Comparison of ENCODE assay signal across 13 cellular contexts in genomic region chr14:98548071-98548686, GRCh38.
A peak's percentile ranks its signal among the peaks of the same experiment; 100 is the strongest.
DNase-seq lines count a peak whose midpoint lies in the region; ATAC-seq, FAIRE-seq and TF ChIP-seq lines count a peak whose summit lies in the region.
"Had no signal": no experiment of that assay in that cellular context is flagged by ENCODE, and none has a peak within 500 bp of the region (broad histone marks: within the 10 kb centered on the region; RNA-seq: fewer than 3 reads in every experiment).

No MANE protein-coding gene starts in this region.

- H3K27me3 ChIP-seq in foreskin keratinocyte (no peaks in the 10 kb centered on the region), small intestine (ENCODE audit: control insufficient read depth in 2 of 2, insufficient read depth in 2 of 2, low read length in 2 of 2) (no peaks in the 10 kb centered on the region)

- H3K4me1 Mint-ChIP-seq in activated CD8-positive, alpha-beta T cell treated with anti-CD3 and anti-CD28 coated beads for 36 hours (ENCODE audit: low read depth), result peaks cover 13% of the 10 kb centered on the region

- intact Hi-C loops in activated CD8-positive, alpha-beta T cell treated with anti-CD3 and anti-CD28 coated beads for 36 hours (cut with micrococcal nuclease), result no loop called here

- no peak for FAIRE-seq in small intestine (lab: Jason Lieb, UNC)
- FAIRE-seq: endometrium, G401.6 had no signal

- H3K27me3 Mint-ChIP-seq in activated CD8-positive, alpha-beta T cell treated with anti-CD3 and anti-CD28 coated beads for 36 hours, result no peaks in the 10 kb centered on the region

- no peak overlapping the region for H3K27ac ChIP-seq in foreskin keratinocyte
- no peak overlapping the region for H3K27ac ChIP-seq in small intestine (ENCODE audit: low read depth in 1 of 2, low read length in 1 of 2)

- TF ChIP-seq CTCF in activated CD8-positive, alpha-beta T cell treated with anti-CD3 and anti-CD28 coated beads for 36 hours (IDR thresholded peaks at IDR 0.05), result no peak
- TF ChIP-seq CTCF in foreskin keratinocyte (conservative IDR thresholded peaks at IDR 0.05), result no peak

- WGBS in small intestine, 3 donors, result 42 to 55% (median 46%) methylated on average over 6 of the region's 6 CpGs

- peak overlapping the region; percentile 87 for H3K27ac Mint-ChIP-seq in activated CD8-positive, alpha-beta T cell treated with anti-CD3 and anti-CD28 coated beads for 36 hours

- no peaks in the 10 kb centered on the region for H3K36me3 ChIP-seq in small intestine (ENCODE audit: control insufficient read depth in 2 of 2, insufficient read depth in 2 of 2, low read length in 2 of 2)

- no peak overlapping the region for H3K4me3 ChIP-seq in small intestine (ENCODE audit: low read depth in 1 of 2, low read length in 2 of 2)

- POLR2A ChIA-PET in activated CD8-positive, alpha-beta T cell treated with anti-CD3 and anti-CD28 coated beads for 36 hours (lab: Charles Lee), result no interaction called here

- no peak overlapping the region for H3K4me3 Mint-ChIP-seq in activated CD8-positive, alpha-beta T cell treated with anti-CD3 and anti-CD28 coated beads for 36 hours

- peak; percentile 88 for ATAC-seq in activated CD8-positive, alpha-beta T cell treated with anti-CD3 and anti-CD28 coated beads for 36 hours
- peak; percentile 23 for ATAC-seq in foreskin keratinocyte

- DNase-seq in NCI-H82 treated with DMSO at 0.1 percent for 48 hours (lab: John Stamatoyannopoulos, UW; ENCODE audit: unreplicated experiment) (peak; percentile 83), foreskin keratinocyte (peak in 1 of 2 donors; percentile 14), SKM-1 (lab: John Stamatoyannopoulos, UW; ENCODE audit: unreplicated experiment) (no peak), small intestine (no peak), NCI-H128 (lab: John Stamatoyannopoulos, UW; ENCODE audit: unreplicated experiment) (no peak)
- peak; percentile 63 for DNase-seq in activated CD8-positive, alpha-beta T cell treated with anti-CD3 and anti-CD28 coated beads for 36 hours
- peak; percentile 10 for DNase-seq in stimulated activated CD8-positive, alpha-beta memory T cell treated with anti-CD3 and anti-CD28 coated beads, Interleukin-12 subunit alpha, Interleukin-12 subunit beta, amount 100 ng/mL, for 4 hours (ENCODE audit: low read depth)
- DNase-seq: central memory CD4-positive, alpha-beta T cell; GOT3; NCI-H1105; NCI-H446 had no signal

- H3K4me1 ChIP-seq in foreskin keratinocyte (peaks cover 3% of the 10 kb centered on the region), small intestine (ENCODE audit: control insufficient read depth in 2 of 2, insufficient read depth in 1 of 2, low read depth in 1 of 2, low read length in 1 of 2) (no peaks in the 10 kb centered on the region)

- peaks cover 2% of the 10 kb centered on the region for H3K9me3 Mint-ChIP-seq in activated CD8-positive, alpha-beta T cell treated with anti-CD3 and anti-CD28 coated beads for 36 hours

- H3K9me3 ChIP-seq in small intestine (ENCODE audit: control insufficient read depth, low read depth), result no peaks in the 10 kb centered on the region

- CTCF ChIA-PET in activated CD8-positive, alpha-beta T cell treated with anti-CD3 and anti-CD28 coated beads for 36 hours (lab: Charles Lee), result no interaction called here

- no peaks in the 10 kb centered on the region for H3K36me3 Mint-ChIP-seq in activated CD8-positive, alpha-beta T cell treated with anti-CD3 and anti-CD28 coated beads for 36 hours (ENCODE audit: low read depth)

Comparison
In these comparisons a context has a peak if more than half of its experiments do, and no peak if none do; other contexts are left out.
1. DNase-seq: peak in NCI-H82 treated with DMSO at 0.1 percent for 48 hours (single experiment), activated CD8-positive, alpha-beta T cell treated with anti-CD3 and anti-CD28 coated beads for 36 hours (single experiment) and stimulated activated CD8-positive, alpha-beta memory T cell treated with anti-CD3 and anti-CD28 coated beads, Interleukin-12 subunit alpha, Interleukin-12 subunit beta, amount 100 ng/mL, for 4 hours (single experiment); none in SKM-1 (single experiment), small intestine (single experiment) and NCI-H128 (single experiment).